14 cellular contexts compared by ENCODE assay signal in the genomic region with DNA sequence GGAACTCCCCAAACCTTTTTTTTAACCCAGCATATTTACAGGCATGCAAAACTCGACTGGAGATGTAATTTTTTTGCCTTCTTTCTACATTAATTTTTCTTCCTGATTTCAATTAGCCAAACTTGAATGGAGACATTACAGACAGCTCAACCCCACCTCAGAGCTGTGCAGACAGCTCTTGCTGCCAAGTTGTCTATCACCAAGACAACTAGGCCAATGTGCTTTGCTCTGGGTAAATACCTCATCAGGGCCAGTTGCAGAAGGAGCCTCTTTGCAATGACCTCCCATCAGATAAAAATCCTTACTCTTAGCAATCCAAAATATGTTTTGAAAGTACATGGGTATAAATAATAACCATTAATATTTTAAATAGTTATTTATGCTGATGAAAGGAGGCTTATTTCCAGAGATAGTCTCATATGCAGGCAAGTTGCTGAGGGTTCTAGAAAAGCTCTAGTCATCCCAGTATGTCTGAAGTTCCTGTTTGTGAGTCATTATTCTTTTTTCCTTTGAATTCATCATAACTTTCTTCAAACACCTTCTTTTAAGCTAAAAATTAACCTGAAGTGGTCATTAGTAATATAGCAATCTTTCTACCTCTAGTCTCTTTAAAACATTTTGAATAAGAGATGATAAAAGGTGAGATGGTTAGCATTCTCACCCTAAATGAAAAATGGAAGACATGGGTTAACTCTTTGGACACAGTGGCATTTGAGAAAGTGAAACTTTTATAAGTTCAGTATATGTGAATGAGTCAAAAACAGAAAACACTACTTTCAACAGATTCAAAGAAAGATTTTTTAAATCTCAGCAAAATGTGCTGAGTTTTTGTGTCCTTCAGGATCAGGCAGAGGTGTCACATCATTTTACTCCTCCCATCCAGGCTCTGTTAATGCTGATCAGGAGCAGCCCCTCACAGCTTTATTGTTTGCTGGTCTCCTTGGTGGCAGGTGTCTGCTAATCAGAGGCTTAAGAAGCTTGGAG.
DNase-seq lines count a peak whose midpoint lies in the region; ATAC-seq, FAIRE-seq and TF ChIP-seq lines count a peak whose summit lies in the region.
"Had no signal": no experiment of that assay in that cellular context is flagged by ENCODE, and none has a peak within 500 bp of the region (broad histone marks: within the 10 kb centered on the region; RNA-seq: fewer than 3 reads in every experiment).

No MANE protein-coding gene starts in this region.

- H3K9me3 ChIP-seq in ovary, result no peaks in the 10 kb centered on the region
- H3K9me3 ChIP-seq: adrenal gland, BE2C, mucosa of descending colon had no signal

- H3K27ac ChIP-seq in ovary, result no peak overlapping the region
- H3K27ac ChIP-seq: adrenal gland had no signal

- no peaks in the 10 kb centered on the region for H3K36me3 ChIP-seq in ovary
- H3K36me3 ChIP-seq: adrenal gland, BE2C had no signal

- DNase-seq in GM12892 (ENCODE audit: insufficient read length), result no peak
- no peak for DNase-seq in GM19239 (ENCODE audit: insufficient read length, low spot score)
- DNase-seq in SHP77 treated with DMSO at 0.1 percent for 48 hours (lab: John Stamatoyannopoulos, UW), result peak; percentile 0
- no peak for DNase-seq in frontal cortex (ENCODE audit: low spot score in 2 of 2)
- no peak for DNase-seq in ovary
- no peak for DNase-seq in hippocampal formation (lab: John Stamatoyannopoulos, UW)
- DNase-seq in NCI-H1436 treated with DMSO at 0.1 percent for 48 hours (lab: John Stamatoyannopoulos, UW), result no peak
- DNase-seq: adrenal gland; BE2C; mucosa of descending colon; NCI-H2029; stimulated activated CD4-positive, alpha-beta T cell treated with anti-CD3 and anti-CD28 coated beads, Interleukin-2, amount 100 ng/mL, for 48 hours had no signal

- no peak for TF ChIP-seq EP300 in ovary (IDR thresholded peaks at IDR 0.05)

- WGBS in ovary, 3 donors, result 9 to 29% (median 11%) methylated on average over 1 of the region's 1 CpG

- no peaks in the 10 kb centered on the region for H3K4me1 ChIP-seq in ovary (ENCODE audit: insufficient read depth)
- H3K4me1 ChIP-seq: adrenal gland, BE2C had no signal

- intact Hi-C loops in ovary (cut with DNase I), result loop anchor here in 1 of 4 donors (5.0 kb wide), 1 partner anchor 1271 kb away; no protein-coding TSS in a partner anchor

- H3K27me3 ChIP-seq in ovary, result no peaks in the 10 kb centered on the region
- H3K27me3 ChIP-seq: adrenal gland, BE2C had no signal

- peak; percentile 87 for TF ChIP-seq POLR2A in GM12892 (IDR thresholded peaks at IDR 0.05; ENCODE audit: low read depth, low read length)
- TF ChIP-seq POLR2A in ovary (IDR thresholded peaks at IDR 0.05), result no peak

- H3K4me3 ChIP-seq in ovary, result no peak overlapping the region
- H3K4me3 ChIP-seq: adrenal gland, mucosa of descending colon had no signal

- ATAC-seq in HG03039 (IDR thresholded peaks at IDR 0.05; ENCODE audit: unreplicated experiment), result peak; percentile 51
- ATAC-seq: mucosa of descending colon had no signal

- TF ChIP-seq CTCF in ovary (IDR thresholded peaks at IDR 0.05), result no peak

- peak; percentile 54 for FAIRE-seq in GM12892 (lab: Jason Lieb, UNC)
- FAIRE-seq in GM19239 (lab: Jason Lieb, UNC), result peak; percentile 58
- FAIRE-seq in frontal cortex (lab: Jason Lieb, UNC), result no peak
- FAIRE-seq: keratinocyte had no signal
